ENCODE assay signal across 34 cellular contexts in the genomic region with DNA sequence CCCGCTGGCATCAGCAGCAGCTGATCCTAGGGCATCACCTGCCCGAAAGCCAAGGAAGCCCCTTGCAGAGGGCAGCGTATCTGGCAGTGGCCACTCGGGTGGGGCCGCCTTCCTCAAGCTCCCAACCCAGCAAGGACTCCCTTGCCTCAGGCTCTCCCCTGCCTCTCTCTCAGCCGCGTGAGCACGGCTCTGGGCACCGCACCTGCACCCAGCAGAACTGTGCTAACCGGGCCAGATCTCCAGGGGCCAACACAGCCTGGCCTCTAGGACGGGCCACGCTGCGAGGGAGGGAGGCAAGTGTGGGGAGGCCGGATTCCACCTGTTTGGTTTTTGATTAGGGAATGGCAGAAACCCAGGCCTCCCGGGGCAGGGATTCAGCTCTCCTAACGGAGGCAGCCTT. TPM values are rescaled to one million over a fixed set of nuclear protein-coding genes. Genes with fewer than 3 reads are reported as not detected.
"Had no signal": no experiment of that assay in that cellular context is flagged by ENCODE, and none has a peak within 500 bp of the region (broad histone marks: within the 10 kb centered on the region; RNA-seq: fewer than 3 reads in every experiment).

No MANE protein-coding gene starts in this region.

- H3K4me1 ChIP-seq: lower lobe of right lung, pancreas, prostate gland, suprapubic skin, tibial artery, uterus had no signal

- H3K4me3 ChIP-seq: left lung, lower lobe of right lung, mucosa of descending colon, pancreas, prostate gland, skin epidermis, suprapubic skin, thoracic aorta, tibial artery, uterus had no signal

- H3K27me3 Mint-ChIP-seq: naive thymus-derived CD4-positive, alpha-beta T cell; natural killer cell treated with Interleukin-12 subunit alpha and Interleukin-12 subunit beta and Interleukin-15 and Interleukin-18, amount 100 ng/mL, for 72 hours; stimulated activated naive CD8-positive, alpha-beta T cell treated with anti-CD3 and anti-CD28 coated beads, Interleukin-15, Interleukin-2, amounts not matched to agents 100 ng/mL and 50 ng/mL, for 24 hours had no signal

- DNase-seq: hypothalamus; immature natural killer cell; kidney; left colon; left lung; lower lobe of right lung; mammary epithelial cell; mesendoderm; midbrain; mucosa of descending colon; naive thymus-derived CD4-positive, alpha-beta T cell; nucleus accumbens; pancreas; posterior cingulate gyrus; retina; right cardiac atrium; stimulated activated CD4-positive, alpha-beta T cell treated with anti-CD3 and anti-CD28 coated beads, Interleukin-12 subunit alpha, Interleukin-12 subunit beta, amount 100 ng/mL, for 4 hours; stimulated activated CD4-positive, alpha-beta T cell treated with anti-CD3 and anti-CD28 coated beads, Interleukin-15, amount 100 ng/mL, for 24 hours; stimulated activated CD4-positive, alpha-beta T cell treated with anti-CD3 and anti-CD28 coated beads, Interleukin-2, amount 100 ng/mL, for 24 hours; stimulated activated CD4-positive, alpha-beta T cell treated with anti-CD3 and anti-CD28 coated beads, Interleukin-4, amount 100 ng/mL, for 1 hour; stimulated activated naive CD4-positive, alpha-beta T cell; tibial artery; uterus had no signal

- H3K36me3 ChIP-seq: left lung, lower lobe of right lung, pancreas, prostate gland, suprapubic skin, thoracic aorta, tibial artery, uterus had no signal

- H3K9me3 ChIP-seq: left lung, lower lobe of right lung, mucosa of descending colon, pancreas, prostate gland, suprapubic skin, thoracic aorta, tibial artery, uterus had no signal

- ATAC-seq: left colon; left lung; lower lobe of right lung; mucosa of descending colon; naive thymus-derived CD4-positive, alpha-beta T cell; natural killer cell treated with Interleukin-12 subunit alpha and Interleukin-12 subunit beta and Interleukin-15 and Interleukin-18, amount 100 ng/mL, for 72 hours; pancreas; sciatic nerve had no signal

- H3K36me3 Mint-ChIP-seq: immature natural killer cell; naive thymus-derived CD4-positive, alpha-beta T cell; natural killer cell treated with Interleukin-12 subunit alpha and Interleukin-12 subunit beta and Interleukin-15 and Interleukin-18, amount 100 ng/mL, for 72 hours; type B pancreatic cell had no signal

- H3K9me3 Mint-ChIP-seq: immature natural killer cell; natural killer cell treated with Interleukin-12 subunit alpha and Interleukin-12 subunit beta and Interleukin-15 and Interleukin-18, amount 100 ng/mL, for 72 hours; stimulated activated naive CD8-positive, alpha-beta T cell treated with anti-CD3 and anti-CD28 coated beads, Interleukin-15, Interleukin-2, amounts not matched to agents 100 ng/mL and 50 ng/mL, for 24 hours; type B pancreatic cell had no signal

- H3K27ac Mint-ChIP-seq: immature natural killer cell; naive thymus-derived CD4-positive, alpha-beta T cell; natural killer cell treated with Interleukin-12 subunit alpha and Interleukin-12 subunit beta and Interleukin-15 and Interleukin-18, amount 100 ng/mL, for 72 hours; stimulated activated naive CD8-positive, alpha-beta T cell treated with anti-CD3 and anti-CD28 coated beads, Interleukin-15, Interleukin-2, amounts not matched to agents 100 ng/mL and 50 ng/mL, for 24 hours; type B pancreatic cell had no signal

- FAIRE-seq: islet of Langerhans, kidney, pancreas had no signal

- H3K4me3 Mint-ChIP-seq: immature natural killer cell; naive thymus-derived CD4-positive, alpha-beta T cell; natural killer cell treated with Interleukin-12 subunit alpha and Interleukin-12 subunit beta and Interleukin-15 and Interleukin-18, amount 100 ng/mL, for 72 hours; stimulated activated naive CD8-positive, alpha-beta T cell treated with anti-CD3 and anti-CD28 coated beads, Interleukin-15, Interleukin-2, amounts not matched to agents 100 ng/mL and 50 ng/mL, for 24 hours; type B pancreatic cell had no signal

- H3K4me1 Mint-ChIP-seq: immature natural killer cell had no signal

- H3K27ac ChIP-seq: left lung, lower lobe of right lung, pancreas, prostate gland, skin epidermis, suprapubic skin, thoracic aorta, tibial artery, uterus had no signal

- H3K27me3 ChIP-seq: pancreas, uterus had no signal

RNA-seq across cellular contexts. Expression of gene COL9A3, which starts 32.4 kb away (rescaled TPM):
- total RNA-seq: myocyte; natural killer cell treated with Interleukin-12 subunit alpha and Interleukin-12 subunit beta and Interleukin-15 and Interleukin-18, amount 100 ng/mL, for 72 hours; osteoblast had no signal
